In genomic region chr1:39816431-39817090, GRCh38 we compare ENCODE assay signal across 8 cellular contexts. TPM values are rescaled to one million over a fixed set of nuclear protein-coding genes. Genes with fewer than 3 reads are reported as not detected.
DNase-seq lines count a peak whose midpoint lies in the region; ATAC-seq and TF ChIP-seq lines count a peak whose summit lies in the region.

No MANE protein-coding gene starts in this region.

- peaks cover 32% of the 10 kb centered on the region for H3K4me1 ChIP-seq in BLaER1

- H3K4me3 ChIP-seq in BLaER1 (0 out of 2 replicates have a peak overlapping the region, but pooled peaks have one; percentile 44), choroid plexus epithelial cell (ENCODE audit: low read depth, low read length) (no peak overlapping the region)

- no peaks in the 10 kb centered on the region for H3K9me3 ChIP-seq in BLaER1

- TF ChIP-seq CTCF in choroid plexus epithelial cell (conservative IDR thresholded peaks at IDR 0.05; ENCODE audit: low read depth, low read length): peak; percentile 85

- ATAC-seq in GM18870 (IDR thresholded peaks at IDR 0.05; ENCODE audit: unreplicated experiment) (peak; percentile 43), HG03095 (IDR thresholded peaks at IDR 0.05; ENCODE audit: unreplicated experiment) (peak; percentile 30), left lobe of liver (peak; percentile 97)

- no peak overlapping the region for H3K27ac ChIP-seq in BLaER1

- no peaks in the 10 kb centered on the region for H4K20me1 ChIP-seq in BLaER1

- DNase-seq in NCI-H345 (lab: John Stamatoyannopoulos, UW): peak; percentile 71
- DNase-seq in activated CD4-positive, CD25-positive, alpha-beta regulatory T cell (lab: John Stamatoyannopoulos, UW): peak; percentile 8 to 35 (median 12)
- DNase-seq in choroid plexus epithelial cell (ENCODE audit: low read depth): peak; percentile 72
- DNase-seq in left lobe of liver (ENCODE audit: low spot score): peak; percentile 78
- peak in 2 of 3 donors; percentile 5 to 44 for DNase-seq in stimulated activated CD4-positive, alpha-beta T cell treated with anti-CD3 and anti-CD28 coated beads, TNF-alpha, amount 100 ng/mL, for 1 hour (ENCODE audit: low read depth in 3 of 3, low spot score in 1 of 3)

- H3K36me3 ChIP-seq in BLaER1: no peaks in the 10 kb centered on the region

- H3K9ac ChIP-seq in BLaER1: no peak overlapping the region

- no peaks in the 10 kb centered on the region for H3K27me3 ChIP-seq in BLaER1

- peak overlapping the region; percentile 73 for H3K4me2 ChIP-seq in BLaER1

RNA-seq across cellular contexts. Expression of gene BMP8B, which starts 27.9 kb away (rescaled TPM):
- 0.10 TPM for total RNA-seq in left lobe of liver

RNA-seq across cellular contexts. Expression of gene OXCT2, which starts 45.4 kb away (rescaled TPM):
- total RNA-seq in left lobe of liver: not detected

Comparison
In these comparisons a context has a peak if more than half of its experiments do, and no peak if none do; other contexts are left out.
1. ATAC-seq: peak in every context shown above with its lines; median percentile 97 in left lobe of liver; 43 in GM18870; 30 in HG03095.
2. DNase-seq: peak in every context shown above with its lines; median percentile 78 in left lobe of liver; 72 in choroid plexus epithelial cell; 71 in NCI-H345; 24 in stimulated activated CD4-positive, alpha-beta T cell treated with anti-CD3 and anti-CD28 coated beads, TNF-alpha, amount 100 ng/mL, for 1 hour; 12 in activated CD4-positive, CD25-positive, alpha-beta regulatory T cell.